1 cellular context compared by ENCODE assay signal in genomic region chr16:46972971-46973456, GRCh38.
TF ChIP-seq lines count a peak whose summit lies in the region.

No MANE protein-coding gene starts in this region.

TF ChIP-seq in HepG2, 621 proteins besides CTCF, POLR2A, EP300 and RAD21 (continued from another document):
- TF ChIP-seq LCORL (IDR thresholded peaks at IDR 0.05) (no peak), LCORL (CRISPR knock-in tag; IDR thresholded peaks at IDR 0.05) (no peak; the same call in 1 of the 2 replicates), ZNF616 (CRISPR knock-in tag; IDR thresholded peaks at IDR 0.05; ENCODE audit: low read depth) (0 out of 2 replicates have a peak, but pooled peaks have one; percentile 10), ZEB1 (IDR thresholded peaks at IDR 0.05; ENCODE audit: insufficient replicate concordance, low read depth) (no peak), ZNF782 (CRISPR knock-in tag; IDR thresholded peaks at IDR 0.05; ENCODE audit: borderline replicate concordance) (no peak), ESRRA (CRISPR knock-in tag; IDR thresholded peaks at IDR 0.05; ENCODE audit: low read depth) (no peak), ZNF280D (CRISPR knock-in tag; IDR thresholded peaks at IDR 0.05) (no peak), ZNF496 (CRISPR knock-in tag; IDR thresholded peaks at IDR 0.05; ENCODE audit: insufficient replicate concordance) (no peak), ZBTB7B (CRISPR knock-in tag; IDR thresholded peaks at IDR 0.05) (no peak), SP4 (CRISPR knock-in tag; IDR thresholded peaks at IDR 0.05) (no peak), ZNF350 (CRISPR knock-in tag; IDR thresholded peaks at IDR 0.05; ENCODE audit: borderline replicate concordance, low read depth) (no peak), SKIL (CRISPR knock-in tag; IDR thresholded peaks at IDR 0.05; ENCODE audit: borderline replicate concordance) (no peak), MLXIP (CRISPR knock-in tag; IDR thresholded peaks at IDR 0.05; ENCODE audit: borderline replicate concordance) (no peak), ASH2L (IDR thresholded peaks at IDR 0.05; ENCODE audit: insufficient read length, low read depth, low read length) (peak; percentile 49), KDM5A (IDR thresholded peaks at IDR 0.05; ENCODE audit: borderline replicate concordance, low read length) (no peak; the same call in none of the 2 replicates), SMAD9 (CRISPR knock-in tag; IDR thresholded peaks at IDR 0.05) (no peak), ZNF772 (CRISPR knock-in tag; IDR thresholded peaks at IDR 0.05) (no peak), MBNL3 (CRISPR knock-in tag; conservative IDR thresholded peaks at IDR 0.05) (no peak)
